In genomic region chr2:61411109-61411508, GRCh38 we compare ENCODE assay signal across 1 cellular context.
TF ChIP-seq lines count a peak whose summit lies in the region.

No MANE protein-coding gene starts in this region.

TF ChIP-seq in K562, 482 proteins besides CTCF, POLR2A, EP300 and RAD21 (continued from another document):
- TF ChIP-seq, protein P1, sequence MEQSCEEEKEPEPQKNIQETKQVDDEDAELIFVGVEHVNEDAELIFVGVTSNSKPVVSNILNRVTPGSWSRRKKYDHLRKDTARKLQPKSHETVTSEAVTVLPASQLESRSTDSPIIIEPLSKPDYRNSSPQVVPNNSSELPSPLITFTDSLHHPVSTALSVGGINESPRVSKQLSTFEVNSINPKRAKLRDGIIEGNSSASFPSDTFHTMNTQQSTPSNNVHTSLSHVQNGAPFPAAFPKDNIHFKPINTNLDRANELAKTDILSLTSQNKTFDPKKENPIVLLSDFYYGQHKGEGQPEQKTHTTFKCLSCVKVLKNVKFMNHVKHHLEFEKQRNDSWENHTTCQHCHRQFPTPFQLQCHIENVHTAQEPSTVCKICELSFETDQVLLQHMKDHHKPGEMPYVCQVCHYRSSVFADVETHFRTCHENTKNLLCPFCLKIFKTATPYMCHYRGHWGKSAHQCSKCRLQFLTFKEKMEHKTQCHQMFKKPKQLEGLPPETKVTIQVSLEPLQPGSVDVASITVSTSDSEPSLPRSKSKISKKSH (CRISPR knock-in tag; IDR thresholded peaks at IDR 0.05): no peak
- peak; percentile 18; the same call in 1 of the 2 replicates for TF ChIP-seq NCOR1 (IDR thresholded peaks at IDR 0.05)
- TF ChIP-seq SMARCE1 (IDR thresholded peaks at IDR 0.05): peak; percentile 24; the same call in 1 of the 2 replicates
- TF ChIP-seq TCF3 (CRISPR knock-in tag; IDR thresholded peaks at IDR 0.05): peak; percentile 51
- peak; percentile 63; the same call in 1 of the 2 replicates for TF ChIP-seq TAL1 (IDR thresholded peaks at IDR 0.05)
- TF ChIP-seq SMAD4 (CRISPR knock-in tag; conservative IDR thresholded peaks at IDR 0.05): 0 out of 2 replicates have a peak, but pooled peaks have one; percentile 25
- no peak for TF ChIP-seq RBM34 (IDR thresholded peaks at IDR 0.05; ENCODE audit: borderline replicate concordance, insufficient read depth, low read length)
- TF ChIP-seq, protein P2, sequence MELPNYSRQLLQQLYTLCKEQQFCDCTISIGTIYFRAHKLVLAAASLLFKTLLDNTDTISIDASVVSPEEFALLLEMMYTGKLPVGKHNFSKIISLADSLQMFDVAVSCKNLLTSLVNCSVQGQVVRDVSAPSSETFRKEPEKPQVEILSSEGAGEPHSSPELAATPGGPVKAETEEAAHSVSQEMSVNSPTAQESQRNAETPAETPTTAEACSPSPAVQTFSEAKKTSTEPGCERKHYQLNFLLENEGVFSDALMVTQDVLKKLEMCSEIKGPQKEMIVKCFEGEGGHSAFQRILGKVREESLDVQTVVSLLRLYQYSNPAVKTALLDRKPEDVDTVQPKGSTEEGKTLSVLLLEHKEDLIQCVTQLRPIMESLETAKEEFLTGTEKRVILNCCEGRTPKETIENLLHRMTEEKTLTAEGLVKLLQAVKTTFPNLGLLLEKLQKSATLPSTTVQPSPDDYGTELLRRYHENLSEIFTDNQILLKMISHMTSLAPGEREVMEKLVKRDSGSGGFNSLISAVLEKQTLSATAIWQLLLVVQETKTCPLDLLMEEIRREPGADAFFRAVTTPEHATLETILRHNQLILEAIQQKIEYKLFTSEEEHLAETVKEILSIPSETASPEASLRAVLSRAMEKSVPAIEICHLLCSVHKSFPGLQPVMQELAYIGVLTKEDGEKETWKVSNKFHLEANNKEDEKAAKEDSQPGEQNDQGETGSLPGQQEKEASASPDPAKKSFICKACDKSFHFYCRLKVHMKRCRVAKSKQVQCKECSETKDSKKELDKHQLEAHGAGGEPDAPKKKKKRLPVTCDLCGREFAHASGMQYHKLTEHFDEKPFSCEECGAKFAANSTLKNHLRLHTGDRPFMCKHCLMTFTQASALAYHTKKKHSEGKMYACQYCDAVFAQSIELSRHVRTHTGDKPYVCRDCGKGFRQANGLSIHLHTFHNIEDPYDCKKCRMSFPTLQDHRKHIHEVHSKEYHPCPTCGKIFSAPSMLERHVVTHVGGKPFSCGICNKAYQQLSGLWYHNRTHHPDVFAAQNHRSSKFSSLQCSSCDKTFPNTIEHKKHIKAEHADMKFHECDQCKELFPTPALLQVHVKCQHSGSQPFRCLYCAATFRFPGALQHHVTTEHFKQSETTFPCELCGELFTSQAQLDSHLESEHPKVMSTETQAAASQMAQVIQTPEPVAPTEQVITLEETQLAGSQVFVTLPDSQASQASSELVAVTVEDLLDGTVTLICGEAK (IDR thresholded peaks at IDR 0.05): 0 out of 2 replicates have a peak, but pooled peaks have one; percentile 38
- TF ChIP-seq, protein P2 (CRISPR knock-in tag; IDR thresholded peaks at IDR 0.05): no peak
- TF ChIP-seq HDAC2 (IDR thresholded peaks at IDR 0.05): peak; percentile 63; the same call in 1 of the 2 replicates
- peak; percentile 57 for TF ChIP-seq NFIC (IDR thresholded peaks at IDR 0.05)
- TF ChIP-seq SUPT5H (IDR thresholded peaks at IDR 0.05): no peak
- peak; percentile 83 for TF ChIP-seq ZNF384 (IDR thresholded peaks at IDR 0.05; ENCODE audit: low read depth, low read length)
- 0 out of 2 replicates have a peak, but pooled peaks have one; percentile 27 for TF ChIP-seq ZEB2 (IDR thresholded peaks at IDR 0.05)
- peak; percentile 59 for TF ChIP-seq TEAD4 (IDR thresholded peaks at IDR 0.05; ENCODE audit: low read length)
- TF ChIP-seq TEAD4 (CRISPR knock-in tag; IDR thresholded peaks at IDR 0.05; ENCODE audit: borderline replicate concordance): no peak
- TF ChIP-seq NELFE (IDR thresholded peaks at IDR 0.05; ENCODE audit: insufficient read depth, insufficient read length): no peak
- peak in 1 of 2 experiments; percentile 49; a peak in 2 of 4 replicates for TF ChIP-seq HDAC1 (IDR thresholded peaks at IDR 0.05)
- TF ChIP-seq DPF2 (IDR thresholded peaks at IDR 0.05): peak; percentile 70
- TF ChIP-seq MTA2 (IDR thresholded peaks at IDR 0.05; ENCODE audit: low read depth): peak; percentile 37; the same call in 1 of the 2 replicates
- no peak for TF ChIP-seq ZNF354B (CRISPR knock-in tag; IDR thresholded peaks at IDR 0.05)
- peak; percentile 46 to 59; a peak in 2 of 4 replicates for TF ChIP-seq KDM1A (IDR thresholded peaks at IDR 0.05)
- TF ChIP-seq RCOR1 (IDR thresholded peaks at IDR 0.05; ENCODE audit: borderline replicate concordance in 1 of 2, low read depth in 2 of 2, low read length in 2 of 2): peak in 1 of 2 experiments; percentile 54; a peak in 1 of 4 replicates
- TF ChIP-seq, protein P3, sequence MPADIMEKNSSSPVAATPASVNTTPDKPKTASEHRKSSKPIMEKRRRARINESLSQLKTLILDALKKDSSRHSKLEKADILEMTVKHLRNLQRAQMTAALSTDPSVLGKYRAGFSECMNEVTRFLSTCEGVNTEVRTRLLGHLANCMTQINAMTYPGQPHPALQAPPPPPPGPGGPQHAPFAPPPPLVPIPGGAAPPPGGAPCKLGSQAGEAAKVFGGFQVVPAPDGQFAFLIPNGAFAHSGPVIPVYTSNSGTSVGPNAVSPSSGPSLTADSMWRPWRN (IDR thresholded peaks at IDR 0.05; ENCODE audit: low read depth): no peak
- TF ChIP-seq HSF4 (CRISPR knock-in tag; IDR thresholded peaks at IDR 0.05; ENCODE audit: borderline replicate concordance): no peak
- no peak for TF ChIP-seq PML (IDR thresholded peaks at IDR 0.05; ENCODE audit: low read length)
- TF ChIP-seq CBFA2T3 (IDR thresholded peaks at IDR 0.05): peak; percentile 88
- TF ChIP-seq CBFA2T2 (conservative IDR thresholded peaks at IDR 0.05): peak; percentile 73
- no peak for TF ChIP-seq HNRNPK (IDR thresholded peaks at IDR 0.05; ENCODE audit: low read depth, low read length, poor library complexity, severe bottlenecking)
- peak; percentile 60; the same call in 1 of the 2 replicates for TF ChIP-seq POLR2AphosphoS5 (IDR thresholded peaks at IDR 0.05; ENCODE audit: control insufficient read depth, insufficient read depth, low read depth, low read length)
- peak; percentile 63 for TF ChIP-seq ARID1B (IDR thresholded peaks at IDR 0.05)
- no peak for TF ChIP-seq NR2F6 (CRISPR knock-in tag; IDR thresholded peaks at IDR 0.05)
- TF ChIP-seq SMARCA4 (IDR thresholded peaks at IDR 0.05): peak; percentile 66
- TF ChIP-seq HNRNPUL1 (IDR thresholded peaks at IDR 0.05; ENCODE audit: low read length): no peak
- TF ChIP-seq HMBOX1 (IDR thresholded peaks at IDR 0.05): peak; percentile 35; the same call in 1 of the 2 replicates
- TF ChIP-seq TRIM28 (IDR thresholded peaks at IDR 0.05): no peak
